In genomic region chr17:7391307-7391706, GRCh38 we compare ENCODE assay signal across 32 cellular contexts. TPM values are rescaled to one million over a fixed set of nuclear protein-coding genes. Genes with fewer than 3 reads are reported as not detected.
DNase-seq lines count a peak whose midpoint lies in the region; ATAC-seq and TF ChIP-seq lines count a peak whose summit lies in the region.
"Had no signal": no experiment of that assay in that cellular context is flagged by ENCODE, and none has a peak within 500 bp of the region (broad histone marks: within the 10 kb centered on the region; RNA-seq: fewer than 3 reads in every experiment).

No MANE protein-coding gene starts in this region.

- CTCF ChIA-PET in activated CD4-positive, alpha-beta T cell treated with anti-CD3 and anti-CD28 coated beads, Interleukin-2, amount 10 ng/mL, durations not matched to agents 7 days and 5 days (lab: Charles Lee): no interaction called here
- CTCF ChIA-PET in HEK293 (lab: Yijun Ruan, JAX): interaction anchor here (1.2 kb wide), 1 partner anchor 37 kb away, joined by 3 read pairs; no protein-coding TSS in a partner anchor

- no peak for ATAC-seq in GM19467 (IDR thresholded peaks at IDR 0.05; ENCODE audit: unreplicated experiment)
- ATAC-seq: activated naive CD4-positive, alpha-beta T cell treated with anti-CD3 and anti-CD28 coated beads, Interleukin-2, amount 50 U/mL, for 72 hours; GM23338; left lung; psoas muscle; sciatic nerve had no signal

- WGBS in thyroid gland, 2 donors: 68 to 86% methylated on average over 2 of the region's 2 CpGs

- H3K79me2 ChIP-seq in neural progenitor cell (ENCODE audit: low read depth): no peaks in the 10 kb centered on the region

- peak overlapping the region; percentile 74 for H3K4me3 Mint-ChIP-seq in activated CD4-positive, alpha-beta T cell treated with anti-CD3 and anti-CD28 coated beads, Interleukin-2, amount 10 ng/mL, durations not matched to agents 7 days and 5 days
- H3K4me3 Mint-ChIP-seq in neural progenitor cell (peak overlapping the region; percentile 78), type B pancreatic cell (no peak overlapping the region)
- H3K4me3 Mint-ChIP-seq: activated B cell treated with CpG ODN at 0.5 μM for 24 hours, GM23338, HFFc6 had no signal

- peaks cover 34% of the 10 kb centered on the region for H3K4me1 Mint-ChIP-seq in activated CD4-positive, alpha-beta T cell treated with anti-CD3 and anti-CD28 coated beads, Interleukin-2, amount 10 ng/mL, durations not matched to agents 7 days and 5 days
- peaks cover 9% of the 10 kb centered on the region for H3K4me1 Mint-ChIP-seq in neural progenitor cell
- peaks cover 5% of the 10 kb centered on the region for H3K4me1 Mint-ChIP-seq in type B pancreatic cell (ENCODE audit: unreplicated experiment)

- H3K36me3 Mint-ChIP-seq in activated CD4-positive, alpha-beta T cell treated with anti-CD3 and anti-CD28 coated beads, Interleukin-2, amount 10 ng/mL, durations not matched to agents 7 days and 5 days (ENCODE audit: low read depth): peaks cover 39% of the 10 kb centered on the region
- H3K36me3 Mint-ChIP-seq in neural progenitor cell (peaks cover 7% of the 10 kb centered on the region), type B pancreatic cell (peaks cover 11% of the 10 kb centered on the region)

- H3K9ac ChIP-seq in neural progenitor cell: no peak overlapping the region

- H3K9me3 ChIP-seq in HEK293 (ENCODE audit: control insufficient read depth, insufficient read depth, low read depth, low read length) (no peaks in the 10 kb centered on the region), neural progenitor cell (ENCODE audit: low read depth) (no peaks in the 10 kb centered on the region), thyroid gland (no peaks in the 10 kb centered on the region)
- H3K9me3 ChIP-seq: left lung, psoas muscle had no signal

- POLR2A ChIA-PET in activated CD4-positive, alpha-beta T cell treated with anti-CD3 and anti-CD28 coated beads, Interleukin-2, amount 10 ng/mL, durations not matched to agents 7 days and 5 days (lab: Charles Lee): no interaction called here
- POLR2A ChIA-PET in HEK293 (lab: Yijun Ruan, JAX): interaction anchor here (1.6 kb wide), 1 partner anchor 13 kb away, joined by 8 read pairs; the partner anchor contains the start of gene TMEM256

- H3K36me3 ChIP-seq in HEK293 (ENCODE audit: control insufficient read depth in 2 of 2, insufficient read depth in 1 of 2, low read length in 2 of 2) (peaks cover 0 to 36% of the 10 kb centered on the region in 2 experiments; a peak in 2 of 3 replicates), neural progenitor cell (no peaks in the 10 kb centered on the region), thyroid gland (peaks cover 8 to 13% of the 10 kb centered on the region in 2 donors)

- intact Hi-C loops in thyroid gland (cut with DNase I): no loop called here

- H3K27ac ChIP-seq in HEK293 (ENCODE audit: extremely low read depth, low read depth, low read length) (no peak overlapping the region), neural progenitor cell (no peak overlapping the region), thyroid gland (no peak overlapping the region)
- H3K27ac ChIP-seq: psoas muscle had no signal

- no peak overlapping the region for H3K4me2 ChIP-seq in neural progenitor cell
- H3K4me2 ChIP-seq: GM23338 had no signal

- H3K4me3 ChIP-seq in HEK293 (ENCODE audit: low read depth, low read length) (no peak overlapping the region), neural progenitor cell (no peak overlapping the region), thyroid gland (replicated peaks in 1 of 3) (no peak overlapping the region)
- H3K4me3 ChIP-seq: GM23338, left lung, psoas muscle had no signal

- no peak overlapping the region for H2AFZ ChIP-seq in neural progenitor cell (replicated peaks)
- H2AFZ ChIP-seq: GM23338 had no signal

- H3K27me3 Mint-ChIP-seq in activated CD4-positive, alpha-beta T cell treated with anti-CD3 and anti-CD28 coated beads, Interleukin-2, amount 10 ng/mL, durations not matched to agents 7 days and 5 days: no peaks in the 10 kb centered on the region
- H3K27me3 Mint-ChIP-seq in neural progenitor cell (ENCODE audit: insufficient read depth, low read depth): peaks cover 3% of the 10 kb centered on the region
- H3K27me3 Mint-ChIP-seq in type B pancreatic cell: no peaks in the 10 kb centered on the region
- H3K27me3 Mint-ChIP-seq: activated B cell treated with CpG ODN at 0.5 μM for 24 hours; CD8-positive, alpha-beta memory T cell had no signal

- TF ChIP-seq CTCF in HEK293 (tag by site-specific recombination; IDR thresholded peaks at IDR 0.05) (no peak), neural progenitor cell (IDR thresholded peaks at IDR 0.05) (no peak), thyroid gland (IDR thresholded peaks at IDR 0.05) (no peak), type B pancreatic cell (conservative IDR thresholded peaks at IDR 0.05) (no peak)

- H3K27ac Mint-ChIP-seq in activated CD4-positive, alpha-beta T cell treated with anti-CD3 and anti-CD28 coated beads, Interleukin-2, amount 10 ng/mL, durations not matched to agents 7 days and 5 days: peak overlapping the region; percentile 26
- H3K27ac Mint-ChIP-seq in neural progenitor cell (no peak overlapping the region), type B pancreatic cell (no peak overlapping the region)
- H3K27ac Mint-ChIP-seq: activated B cell treated with CpG ODN at 0.5 μM for 24 hours; activated naive CD4-positive, alpha-beta T cell treated with anti-CD3 and anti-CD28 coated beads, Interleukin-2, amount 50 U/mL, for 72 hours; GM23338; HFFc6 had no signal

- peaks cover 13% of the 10 kb centered on the region for H3F3A ChIP-seq in neural progenitor cell (ENCODE audit: low read depth)

- H3K27me3 ChIP-seq in neural progenitor cell: peaks cover 5% of the 10 kb centered on the region
- H3K27me3 ChIP-seq in thyroid gland: no peaks in the 10 kb centered on the region
- H3K27me3 ChIP-seq: left lung had no signal

- DNase-seq in activated CD4-positive, alpha-beta T cell treated with anti-CD3 and anti-CD28 coated beads, Interleukin-2, amount 10 ng/mL, durations not matched to agents 7 days and 5 days: no peak
- DNase-seq in activated CD4-positive, alpha-beta T cell treated with anti-CD3 and anti-CD28 coated beads for 4 hours: no peak
- DNase-seq in dermis microvascular lymphatic vessel endothelial cell (ENCODE audit: low read depth in 2 of 2) (peak; percentile 40 to 43), neural progenitor cell (ENCODE audit: low spot score) (no peak), thyroid gland (no peak), type B pancreatic cell (ENCODE audit: extremely low spot score, unreplicated experiment) (no peak)
- DNase-seq: activated B cell treated with CpG ODN at 0.5 μM for 24 hours; activated CD4-positive, alpha-beta T cell treated with anti-CD3 and anti-CD28 coated beads, Interleukin-2, amount 50 U/mL, for 4 hours; activated CD8-positive, alpha-beta memory T cell treated with anti-CD3 and anti-CD28 coated beads, Interleukin-2, amount 50 U/mL, for 48 hours; anterior cingulate cortex; effector memory CD4-positive, alpha-beta T cell; head of caudate nucleus; HFFc6; islet precursor cell; NCI-H1048; NCI-H1694; nucleus accumbens; psoas muscle; stimulated activated CD4-positive, alpha-beta T cell treated with anti-CD3 and anti-CD28 coated beads, Interleukin-4, amount 100 ng/mL, for 4 hours; SW 1271; trophoblast cell had no signal

- TF ChIP-seq POLR2A in thyroid gland (IDR thresholded peaks at IDR 0.05): no peak

- H3K4me1 ChIP-seq in HEK293 (ENCODE audit: control insufficient read depth, insufficient read depth, low read length) (peaks cover 3% of the 10 kb centered on the region), neural progenitor cell (peaks cover 10% of the 10 kb centered on the region), thyroid gland (peaks cover 11 to 18% of the 10 kb centered on the region in 2 donors)
- H3K4me1 ChIP-seq: psoas muscle had no signal

- H4K20me1 ChIP-seq in neural progenitor cell (ENCODE audit: low read depth): peaks cover 10% of the 10 kb centered on the region

- H3K9me3 Mint-ChIP-seq in activated CD4-positive, alpha-beta T cell treated with anti-CD3 and anti-CD28 coated beads, Interleukin-2, amount 10 ng/mL, durations not matched to agents 7 days and 5 days: no peaks in the 10 kb centered on the region
- H3K9me3 Mint-ChIP-seq in neural progenitor cell (no peaks in the 10 kb centered on the region), type B pancreatic cell (no peaks in the 10 kb centered on the region)
- H3K9me3 Mint-ChIP-seq: activated B cell treated with CpG ODN at 0.5 μM for 24 hours; activated naive CD4-positive, alpha-beta T cell treated with anti-CD3 and anti-CD28 coated beads, Interleukin-2, amount 50 U/mL, for 72 hours; CD8-positive, alpha-beta memory T cell; GM23338; HFFc6 had no signal

RNA-seq across cellular contexts. Expression of gene PLSCR3, which starts 3.0 kb away (rescaled TPM):
- total RNA-seq in activated CD4-positive, alpha-beta T cell treated with anti-CD3 and anti-CD28 coated beads, Interleukin-2, amount 10 ng/mL, durations not matched to agents 7 days and 5 days: 100 to 1,000 TPM; 151 to 161 TPM
- 13.5 and 34.0 TPM in 2 replicates for total RNA-seq in dermis microvascular lymphatic vessel endothelial cell
- 6.6 and 17.5 TPM in 2 replicates for total RNA-seq in neural progenitor cell (ENCODE audit: low replicate concordance)
- total RNA-seq in thyroid gland: 10 to 100 TPM; 18.3 to 21.6 (median 19.9) TPM
- total RNA-seq in type B pancreatic cell (ENCODE audit: low replicate concordance): 39.8 and 55.8 TPM in 2 replicates

RNA-seq across cellular contexts. Expression of gene TNK1, which starts 10.4 kb away (rescaled TPM):
- 1 to 10 TPM; 1.5 to 2.1 TPM for total RNA-seq in activated CD4-positive, alpha-beta T cell treated with anti-CD3 and anti-CD28 coated beads, Interleukin-2, amount 10 ng/mL, durations not matched to agents 7 days and 5 days
- 2.1 and 2.3 TPM in 2 replicates for total RNA-seq in dermis microvascular lymphatic vessel endothelial cell
- total RNA-seq in neural progenitor cell (ENCODE audit: low replicate concordance): 1.8 and 4.0 TPM in 2 replicates
- 10 to 100 TPM; 11.0 to 30.2 (median 15.9) TPM for total RNA-seq in thyroid gland
- 6.6 and 11.5 TPM in 2 replicates for total RNA-seq in type B pancreatic cell (ENCODE audit: low replicate concordance)
- total RNA-seq: myocyte had no signal

RNA-seq across cellular contexts. Expression of gene TMEM256, which starts 12.6 kb away (rescaled TPM):
- total RNA-seq in activated CD4-positive, alpha-beta T cell treated with anti-CD3 and anti-CD28 coated beads, Interleukin-2, amount 10 ng/mL, durations not matched to agents 7 days and 5 days: 10 to 100 TPM; 47.2 to 48.3 TPM
- total RNA-seq in dermis microvascular lymphatic vessel endothelial cell (127 and 212 TPM in 2 replicates), neural progenitor cell (ENCODE audit: low replicate concordance) (72.0 and 152 TPM in 2 replicates), thyroid gland (100 to 1,000 TPM in 1 of 4 donors, 10 to 100 TPM in 3; 27.8 to 133 (median 35.2) TPM), type B pancreatic cell (ENCODE audit: low replicate concordance) (89.8 and 90.3 TPM in 2 replicates)

RNA-seq across cellular contexts. Expression of gene NLGN2, which starts 16.3 kb away (rescaled TPM):
- total RNA-seq in activated CD4-positive, alpha-beta T cell treated with anti-CD3 and anti-CD28 coated beads, Interleukin-2, amount 10 ng/mL, durations not matched to agents 7 days and 5 days: 1 to 10 TPM in 1 of 2 experiments, under 1 TPM in 1; 0.89 to 1.4 TPM
- 1.4 and 3.0 TPM in 2 replicates for total RNA-seq in dermis microvascular lymphatic vessel endothelial cell
- total RNA-seq in neural progenitor cell (ENCODE audit: low replicate concordance): 13.9 and 36.5 TPM in 2 replicates
- 1 to 10 TPM; 2.2 to 6.3 (median 4.7) TPM for total RNA-seq in thyroid gland
- total RNA-seq in type B pancreatic cell (ENCODE audit: low replicate concordance): 15.0 and 68.4 TPM in 2 replicates

RNA-seq across cellular contexts. Expression of gene SPEM1, which starts 28.8 kb away (rescaled TPM):
- not detected for total RNA-seq in activated CD4-positive, alpha-beta T cell treated with anti-CD3 and anti-CD28 coated beads, Interleukin-2, amount 10 ng/mL, durations not matched to agents 7 days and 5 days
- total RNA-seq in dermis microvascular lymphatic vessel endothelial cell (not detected in 2 replicates), neural progenitor cell (ENCODE audit: low replicate concordance) (not detected in 2 replicates), thyroid gland (not detected), type B pancreatic cell (ENCODE audit: low replicate concordance) (0.31 TPM in 1 of 2 replicates, not detected in the other)
- total RNA-seq: activated B cell treated with CpG ODN at 0.5 μM for 24 hours; activated naive CD4-positive, alpha-beta T cell treated with anti-CD3 and anti-CD28 coated beads, Interleukin-2, amount 50 U/mL, for 72 hours; CD8-positive, alpha-beta memory T cell; GM23338; HFFc6; HT-29; left lung; myocyte; NCI-H460; psoas muscle; sciatic nerve; subcutaneous adipose tissue had no signal

Comparison
In these comparisons a context has a peak if more than half of its experiments do, and no peak if none do; other contexts are left out.
1. DNase-seq: peak in dermis microvascular lymphatic vessel endothelial cell (2 of 2); none in activated CD4-positive, alpha-beta T cell treated with anti-CD3 and anti-CD28 coated beads, Interleukin-2, amount 10 ng/mL, durations not matched to agents 7 days and 5 days (single experiment), activated CD4-positive, alpha-beta T cell treated with anti-CD3 and anti-CD28 coated beads for 4 hours (0 of 2), neural progenitor cell (single experiment), thyroid gland (0 of 2) and type B pancreatic cell (single experiment).